ENCODE assay signal across 17 cellular contexts in genomic region chr5:91146221-91146620, GRCh38.
DNase-seq lines count a peak whose midpoint lies in the region; ATAC-seq and TF ChIP-seq lines count a peak whose summit lies in the region.
"Had no signal": no experiment of that assay in that cellular context is flagged by ENCODE, and none has a peak within 500 bp of the region (broad histone marks: within the 10 kb centered on the region; RNA-seq: fewer than 3 reads in every experiment).

No MANE protein-coding gene starts in this region.

- no peaks in the 10 kb centered on the region for H3K27me3 ChIP-seq in GM23248 (replicated peaks; ENCODE audit: insufficient read depth)
- H3K27me3 ChIP-seq in osteoblast (ENCODE audit: insufficient read depth, low read length) = no peaks in the 10 kb centered on the region

- H3K36me3 ChIP-seq in GM23248 (ENCODE audit: low read depth) (no peaks in the 10 kb centered on the region), osteoblast (ENCODE audit: insufficient read depth, low read length) (no peaks in the 10 kb centered on the region)

- in situ Hi-C loops in GM23248 (cut with MboI) = no loop called here

- ATAC-seq in esophagus mucosa = peak; percentile 42
- no peak for ATAC-seq in HG03045 (IDR thresholded peaks at IDR 0.05; ENCODE audit: unreplicated experiment)
- no peak for ATAC-seq in GM18520 (IDR thresholded peaks at IDR 0.05; ENCODE audit: unreplicated experiment)
- ATAC-seq: stimulated activated naive CD8-positive, alpha-beta T cell treated with anti-CD3 and anti-CD28 coated beads, Interleukin-15, amount 100 ng/mL, for 72 hours had no signal

- H3K4me3 ChIP-seq in GM23248 = no peak overlapping the region
- H3K4me3 ChIP-seq in osteoblast (ENCODE audit: insufficient read depth, low read length) = no peak overlapping the region

- H4K20me1 ChIP-seq in GM23248 (ENCODE audit: insufficient read depth) (no peaks in the 10 kb centered on the region), osteoblast (ENCODE audit: insufficient read depth, low read length) (no peaks in the 10 kb centered on the region)

- H3K9me2 ChIP-seq in GM23248 (ENCODE audit: insufficient read depth) = no peaks in the 10 kb centered on the region

- H3K9me3 ChIP-seq in GM23248 (ENCODE audit: low read depth) (no peaks in the 10 kb centered on the region), osteoblast (ENCODE audit: low read depth, low read length) (no peaks in the 10 kb centered on the region)

- TF ChIP-seq CTCF in osteoblast (IDR thresholded peaks at IDR 0.05; ENCODE audit: extremely low read depth, low read depth, low read length) = no peak

- H2AFZ ChIP-seq in GM23248 (no peak overlapping the region), osteoblast (ENCODE audit: low read length) (peak overlapping the region; percentile 7)

- 69 to 72% methylated on average over 4 of the region's 4 CpGs for WGBS in GM23248 (ENCODE audit: low coverage in 1 of 2, low lambda C conversion rate in 2 of 2, missing lambda C conversion rate in 2 of 2), 2 experiments

- no peak overlapping the region for H3K9ac ChIP-seq in GM23248

- H3K27ac ChIP-seq in GM23248 = no peak overlapping the region
- H3K27ac ChIP-seq in osteoblast (ENCODE audit: low read depth, low read length) = no peak overlapping the region

- no peak overlapping the region for H3K4me2 ChIP-seq in GM23248 (ENCODE audit: unreplicated experiment)
- H3K4me2 ChIP-seq in osteoblast (ENCODE audit: insufficient read depth, low read length) = no peak overlapping the region

- DNase-seq in GM23248 (peak; percentile 23), NOMO-1 treated with dmso at 0.1 percent for 144 hours (lab: John Stamatoyannopoulos, UW; ENCODE audit: unreplicated experiment) (peak; percentile 23), osteoblast (ENCODE audit: insufficient read length, low spot score, missing footprints) (no peak), NCI-H524 (lab: John Stamatoyannopoulos, UW) (no peak)
- no peak for DNase-seq in activated CD8-positive, alpha-beta memory T cell treated with anti-CD3 and anti-CD28 coated beads, Interleukin-2, amount 50 U/mL, for 4 hours
- DNase-seq: activated CD4-positive, alpha-beta T cell treated with anti-CD3 and anti-CD28 coated beads, Interleukin-2, amount 50 U/mL, for 4 hours; AML-193; amniotic stem cell; DMS 273 treated with DMSO at 0.1 percent for 48 hours; midbrain; NCI-H187 treated with DMSO at 0.1 percent for 48 hours; NCI-H526 treated with DMSO at 0.1 percent for 48 hours; SHP77 treated with DMSO at 0.1 percent for 48 hours; stimulated activated naive CD8-positive, alpha-beta T cell treated with anti-CD3 and anti-CD28 coated beads, Interleukin-15, amount 100 ng/mL, for 72 hours had no signal

- H3K79me2 ChIP-seq in GM23248 (ENCODE audit: insufficient read depth) = no peaks in the 10 kb centered on the region
- no peaks in the 10 kb centered on the region for H3K79me2 ChIP-seq in osteoblast (ENCODE audit: insufficient read depth, low read length)

- H3K4me1 ChIP-seq in GM23248 (ENCODE audit: insufficient read depth) = peaks cover 26% of the 10 kb centered on the region
- peaks cover 4% of the 10 kb centered on the region for H3K4me1 ChIP-seq in osteoblast (ENCODE audit: insufficient read depth, low read length)

- H3F3A ChIP-seq in GM23248 (ENCODE audit: insufficient read depth) = no peaks in the 10 kb centered on the region

Comparison
In these comparisons a context has a peak if more than half of its experiments do, and no peak if none do; other contexts are left out.
1. DNase-seq: peak in GM23248 (single experiment) and NOMO-1 treated with dmso at 0.1 percent for 144 hours (single experiment); none in osteoblast (single experiment), activated CD8-positive, alpha-beta memory T cell treated with anti-CD3 and anti-CD28 coated beads, Interleukin-2, amount 50 U/mL, for 4 hours (single experiment) and NCI-H524 (0 of 2).